9 cellular contexts compared by ENCODE assay signal in genomic region chr10:114095676-114096331, GRCh38. TPM values are rescaled to one million over a fixed set of nuclear protein-coding genes. Genes with fewer than 3 reads are reported as not detected.
A peak's percentile ranks its signal among the peaks of the same experiment; 100 is the strongest.
DNase-seq lines count a peak whose midpoint lies in the region; ATAC-seq and TF ChIP-seq lines count a peak whose summit lies in the region.
"Had no signal": no experiment of that assay in that cellular context is flagged by ENCODE, and none has a peak within 500 bp of the region (broad histone marks: within the 10 kb centered on the region; RNA-seq: fewer than 3 reads in every experiment).

No MANE protein-coding gene starts in this region.

- DNase-seq in hippocampal formation (lab: John Stamatoyannopoulos, UW) = no peak
- DNase-seq in HFFc6 = no peak
- DNase-seq in activated effector memory CD4-positive, alpha-beta T cell treated with anti-CD3 and anti-CD28 coated beads, Interleukin-2, amount 50 U/mL, for 16 hours = no peak
- DNase-seq: stimulated activated CD4-positive, alpha-beta T cell treated with anti-CD3 and anti-CD28 coated beads, Interleukin-2, amount 100 ng/mL, for 24 hours had no signal

- ATAC-seq in GM19043 (IDR thresholded peaks at IDR 0.05; ENCODE audit: low read depth, unreplicated experiment) (peak; percentile 44), HG03066 (IDR thresholded peaks at IDR 0.05; ENCODE audit: low read depth, unreplicated experiment) (peak; percentile 60), SK-N-SH treated with all-trans-retinoic acid at 6 μM for 48 hours (no peak; the same call in 2 of the 3 replicates)
- ATAC-seq: foreskin keratinocyte had no signal

- peaks cover 8% of the 10 kb centered on the region for H3K9me3 Mint-ChIP-seq in stimulated activated naive CD8-positive, alpha-beta T cell treated with anti-CD3 and anti-CD28 coated beads, Interleukin-15, Interleukin-2, amounts not matched to agents 100 ng/mL and 50 ng/mL, for 24 hours
- H3K9me3 Mint-ChIP-seq in HFFc6 = peaks cover 4% of the 10 kb centered on the region; the same call in 1 of the 2 replicates

- peaks cover 49% of the 10 kb centered on the region for H3K4me1 Mint-ChIP-seq in stimulated activated naive CD8-positive, alpha-beta T cell treated with anti-CD3 and anti-CD28 coated beads, Interleukin-15, Interleukin-2, amounts not matched to agents 100 ng/mL and 50 ng/mL, for 24 hours (ENCODE audit: low read depth)
- peaks cover 9% of the 10 kb centered on the region for H3K4me1 Mint-ChIP-seq in HFFc6 (ENCODE audit: low read depth)

- no peak overlapping the region for H3K27ac Mint-ChIP-seq in stimulated activated naive CD8-positive, alpha-beta T cell treated with anti-CD3 and anti-CD28 coated beads, Interleukin-15, Interleukin-2, amounts not matched to agents 100 ng/mL and 50 ng/mL, for 24 hours
- H3K27ac Mint-ChIP-seq in HFFc6 = no peak overlapping the region

- peaks cover 19% of the 10 kb centered on the region for H3K27me3 Mint-ChIP-seq in stimulated activated naive CD8-positive, alpha-beta T cell treated with anti-CD3 and anti-CD28 coated beads, Interleukin-15, Interleukin-2, amounts not matched to agents 100 ng/mL and 50 ng/mL, for 24 hours
- peaks cover 42% of the 10 kb centered on the region for H3K27me3 Mint-ChIP-seq in HFFc6 (ENCODE audit: insufficient read depth)

- TF ChIP-seq CTCF in HFFc6 (IDR thresholded peaks at IDR 0.05) = no peak

- peak overlapping the region; percentile 32 for H3K4me3 Mint-ChIP-seq in stimulated activated naive CD8-positive, alpha-beta T cell treated with anti-CD3 and anti-CD28 coated beads, Interleukin-15, Interleukin-2, amounts not matched to agents 100 ng/mL and 50 ng/mL, for 24 hours
- no peak overlapping the region for H3K4me3 Mint-ChIP-seq in HFFc6

- H3K36me3 Mint-ChIP-seq in stimulated activated naive CD8-positive, alpha-beta T cell treated with anti-CD3 and anti-CD28 coated beads, Interleukin-15, Interleukin-2, amounts not matched to agents 100 ng/mL and 50 ng/mL, for 24 hours (ENCODE audit: low read depth) = peaks cover 4% of the 10 kb centered on the region
- no peaks in the 10 kb centered on the region for H3K36me3 Mint-ChIP-seq in HFFc6 (ENCODE audit: low read depth)

TF ChIP-seq in SK-N-SH treated with all-trans-retinoic acid at 6 μM for 48 hours, 23 proteins besides CTCF, POLR2A, EP300 and RAD21:
- TF ChIP-seq TCF4 (CRISPR knock-in tag; IDR thresholded peaks at IDR 0.05; ENCODE audit: borderline replicate concordance) (peak; percentile 80), OSR1 (CRISPR knock-in tag; IDR thresholded peaks at IDR 0.05) (no peak), ISL1 (CRISPR knock-in tag; IDR thresholded peaks at IDR 0.05) (peak; percentile 29)

RNA-seq across cellular contexts. Expression of gene ADRB1, which starts 52.1 kb away (rescaled TPM):
- under 1 TPM in 1 of 6 experiments, not detected in 5; 0.07 TPM for total RNA-seq in HFFc6 (2021; fragmentation: NEBNext Ultra II Directional; extraction: Animal tissue kit (Norgen Biotek cat#: 25700))
